ENCODE assay signal across 24 cellular contexts in genomic region chr4:7086384-7086783, GRCh38. TPM values are rescaled to one million over a fixed set of nuclear protein-coding genes. Genes with fewer than 3 reads are reported as not detected.
DNase-seq lines count a peak whose midpoint lies in the region; ATAC-seq, FAIRE-seq and TF ChIP-seq lines count a peak whose summit lies in the region.
"Had no signal": no experiment of that assay in that cellular context is flagged by ENCODE, and none has a peak within 500 bp of the region (broad histone marks: within the 10 kb centered on the region; RNA-seq: fewer than 3 reads in every experiment).

No MANE protein-coding gene starts in this region.

- no peak for TF ChIP-seq POLR2A in K562 (conservative IDR thresholded peaks at IDR 0.05)

- no peak overlapping the region for H3K27ac Mint-ChIP-seq in neural progenitor cell
- H3K27ac Mint-ChIP-seq: CD14-positive monocyte; CD4-positive, alpha-beta T cell; CD8-positive, alpha-beta memory T cell had no signal

- WGBS in K562 (ENCODE audit: insufficient coverage, low coverage, missing lambda C conversion rate), result 0% methylated on average over 1 of the region's 1 CpG

- H3K4me2 ChIP-seq in K562 (ENCODE audit: insufficient read depth, low read length) (no peak overlapping the region), neural progenitor cell (no peak overlapping the region)
- H3K4me2 ChIP-seq: A549; BLaER1 treated with 17β-estradiol and CSF1 and Interleukin-3, amounts not matched to agents 10 nM and 100 nM had no signal

- intact Hi-C loops in K562 (cut with micrococcal nuclease) (no loop called here), tibial artery (cut with DNase I; ENCODE audit: low total_unique reads) (no loop called here)

- no peak for FAIRE-seq in K562 (lab: Jason Lieb, UNC)
- FAIRE-seq: A549, D721Med, GM12892, GM19239, H1 had no signal

- peaks cover 8% of the 10 kb centered on the region for H3K9me3 Mint-ChIP-seq in neural progenitor cell
- H3K9me3 Mint-ChIP-seq: CD4-positive, alpha-beta T cell had no signal

- H2AFZ ChIP-seq in K562 (ENCODE audit: low read depth, low read length) (no peak overlapping the region), neural progenitor cell (replicated peaks) (no peak overlapping the region)
- H2AFZ ChIP-seq: GM23248 had no signal

- no TSS peak for BruUV-seq in K562 (replicated peaks; lab: Mats Ljungman, UMichigan)

- H3K4me3 ChIP-seq in HEK293 (ENCODE audit: low read depth, low read length) (no peak overlapping the region), K562 (no peak overlapping the region), neural progenitor cell (no peak overlapping the region), tibial artery (no peak overlapping the region)
- H3K4me3 ChIP-seq: A549; BLaER1 treated with 17β-estradiol and CSF1 and Interleukin-3, amounts not matched to agents 10 nM and 100 nM; GM23248 had no signal

- no peaks in the 10 kb centered on the region for H3F3A ChIP-seq in neural progenitor cell (ENCODE audit: low read depth)

- peaks cover 9% of the 10 kb centered on the region for H3K27me3 Mint-ChIP-seq in neural progenitor cell (ENCODE audit: insufficient read depth, low read depth)

- CTCF ChIA-PET in HEK293 (lab: Yijun Ruan, JAX) (interaction anchor here (1.0 to 8.3 kb wide), 3 partner anchors 16 to 368 kb away, joined by 3 to 69 read pairs (median 3); partner anchors contain the start of gene GRPEL1), K562 (lab: Yijun Ruan, JAX; ENCODE audit: low intra/inter-chr PET ratio) (interaction anchor here (0.6 kb wide), 1 partner anchor 11 kb away, joined by 4 read pairs; no protein-coding TSS in a partner anchor)

- H3K36me3 ChIP-seq in HEK293 (ENCODE audit: control insufficient read depth in 2 of 2, insufficient read depth in 1 of 2, low read length in 2 of 2), result no peaks in the 10 kb centered on the region
- H3K36me3 ChIP-seq in K562 (ENCODE audit: control insufficient read depth, insufficient read depth, low read length), result no peaks in the 10 kb centered on the region
- no peaks in the 10 kb centered on the region for H3K36me3 ChIP-seq in neural progenitor cell
- H3K36me3 ChIP-seq in tibial artery, result no peaks in the 10 kb centered on the region
- H3K36me3 ChIP-seq: BE2C; BLaER1 treated with 17β-estradiol and CSF1 and Interleukin-3, amounts not matched to agents 10 nM and 100 nM had no signal

- no peaks in the 10 kb centered on the region for H3K9me3 ChIP-seq in HEK293 (ENCODE audit: control insufficient read depth, insufficient read depth, low read depth, low read length)
- peaks cover 3% of the 10 kb centered on the region; the same call in 1 of the 2 replicates for H3K9me3 ChIP-seq in K562 (replicated peaks; ENCODE audit: control insufficient read depth, insufficient read depth, low read depth, low read length)
- H3K9me3 ChIP-seq in neural progenitor cell (ENCODE audit: low read depth), result peaks cover 4% of the 10 kb centered on the region
- no peaks in the 10 kb centered on the region for H3K9me3 ChIP-seq in tibial artery
- H3K9me3 ChIP-seq: A549, BE2C had no signal

- ATAC-seq in K562, result no peak
- ATAC-seq in GM18909 (IDR thresholded peaks at IDR 0.05; ENCODE audit: poor library complexity, unreplicated experiment), result no peak
- no peak for ATAC-seq in HG02759 (IDR thresholded peaks at IDR 0.05; ENCODE audit: unreplicated experiment)
- ATAC-seq: A549 had no signal

- TF ChIP-seq EP300 in K562 (IDR thresholded peaks at IDR 0.05; ENCODE audit: low read length), result no peak

- H3K4me1 Mint-ChIP-seq in neural progenitor cell, result peaks cover 20% of the 10 kb centered on the region
- H3K4me1 Mint-ChIP-seq: CD8-positive, alpha-beta memory T cell had no signal

- H3K27ac ChIP-seq in HEK293 (ENCODE audit: extremely low read depth, low read depth, low read length) (no peak overlapping the region), K562 (ENCODE audit: extremely low read depth, low read depth, low read length) (no peak overlapping the region), neural progenitor cell (no peak overlapping the region), tibial artery (no peak overlapping the region)
- H3K27ac ChIP-seq: A549; BLaER1 treated with 17β-estradiol and CSF1 and Interleukin-3, amounts not matched to agents 10 nM and 100 nM; GM23248 had no signal

- POLR2A ChIA-PET in HEK293 (lab: Yijun Ruan, JAX), result no interaction called here
- POLR2A ChIA-PET in K562 (lab: Yijun Ruan, JAX), result no interaction called here

- no peaks in the 10 kb centered on the region for H4K20me1 ChIP-seq in K562 (replicated peaks; ENCODE audit: control insufficient read depth, insufficient read depth, low read length)
- no peaks in the 10 kb centered on the region for H4K20me1 ChIP-seq in neural progenitor cell (ENCODE audit: low read depth)
- H4K20me1 ChIP-seq: BLaER1 treated with 17β-estradiol and CSF1 and Interleukin-3, amounts not matched to agents 10 nM and 100 nM had no signal

- H3K9me1 ChIP-seq in K562 (ENCODE audit: control insufficient read depth, insufficient read depth, low read length), result no peaks in the 10 kb centered on the region

- H3K79me2 ChIP-seq in K562 (ENCODE audit: control insufficient read depth, insufficient read depth, low read length) (no peaks in the 10 kb centered on the region), neural progenitor cell (ENCODE audit: low read depth) (no peaks in the 10 kb centered on the region)

- H3K27me3 ChIP-seq in K562 (ENCODE audit: control insufficient read depth in 2 of 2, insufficient read depth in 2 of 2, low read length in 2 of 2), result peaks cover 3 to 6% of the 10 kb centered on the region in 2 experiments; a peak in 3 of 5 replicates
- peaks cover 68% of the 10 kb centered on the region for H3K27me3 ChIP-seq in neural progenitor cell
- peaks cover 0 to 27% of the 10 kb centered on the region in 2 donors for H3K27me3 ChIP-seq in tibial artery
- H3K27me3 ChIP-seq: BLaER1 treated with 17β-estradiol and CSF1 and Interleukin-3, amounts not matched to agents 10 nM and 100 nM had no signal

- H3K4me1 ChIP-seq in HEK293 (ENCODE audit: control insufficient read depth, insufficient read depth, low read length) (no peaks in the 10 kb centered on the region), K562 (replicated peaks in 1 of 2; ENCODE audit: control insufficient read depth in 2 of 2, insufficient read depth in 2 of 2, low read length in 2 of 2) (peaks cover 11 to 15% of the 10 kb centered on the region in 2 experiments; a peak in 4 of 5 replicates), neural progenitor cell (no peaks in the 10 kb centered on the region), tibial artery (peaks cover 0 to 9% (median 6%) of the 10 kb centered on the region in 4 donors)
- H3K4me1 ChIP-seq: A549; BE2C; BLaER1 treated with 17β-estradiol and CSF1 and Interleukin-3, amounts not matched to agents 10 nM and 100 nM had no signal

- DNase-seq in K562 (ENCODE audit: extremely low read depth in 1 of 4, low spot score in 3 of 4), result no peak
- DNase-seq in neural progenitor cell (ENCODE audit: low spot score), result no peak
- DNase-seq in tibial artery, result no peak
- DNase-seq: 8988T; ACHN; AML-193; BE2C; CD4-positive, alpha-beta T cell; CD8-positive, alpha-beta memory T cell; DMS 273 treated with DMSO at 0.1 percent for 48 hours; DMS79 treated with DMSO at 0.1 percent for 48 hours; GM23248; H7; HCEC 1CT had no signal

- no peak for TF ChIP-seq CTCF in HEK293 (tag by site-specific recombination; IDR thresholded peaks at IDR 0.05)
- TF ChIP-seq CTCF in K562 (IDR thresholded peaks at IDR 0.05 in 2 of 3, conservative IDR thresholded peaks at IDR 0.05 in 1 of 3; ENCODE audit: insufficient read depth in 2 of 3, low read depth in 1 of 3, low read length in 3 of 3), result no peak
- TF ChIP-seq CTCF in neural progenitor cell (IDR thresholded peaks at IDR 0.05), result peak; percentile 15
- TF ChIP-seq CTCF in tibial artery (IDR thresholded peaks at IDR 0.05), result no peak

- H3K9ac ChIP-seq in K562 (ENCODE audit: insufficient read depth in 1 of 2, low read depth in 2 of 2, low read length in 2 of 2) (no peak overlapping the region), neural progenitor cell (no peak overlapping the region)
- H3K9ac ChIP-seq: BLaER1 treated with 17β-estradiol and CSF1 and Interleukin-3, amounts not matched to agents 10 nM and 100 nM; GM23248 had no signal

- in situ Hi-C loops in K562 (cut with MboI), result no loop called here

- no peaks in the 10 kb centered on the region for H3K36me3 Mint-ChIP-seq in neural progenitor cell
- H3K36me3 Mint-ChIP-seq: CD14-positive monocyte had no signal

- no peak for TF ChIP-seq RAD21 in K562 (CRISPR knock-in tag; conservative IDR thresholded peaks at IDR 0.05 in 1 of 2, IDR thresholded peaks at IDR 0.05 in 1 of 2)

- no peak overlapping the region for H3K4me3 Mint-ChIP-seq in neural progenitor cell
- H3K4me3 Mint-ChIP-seq: CD14-positive monocyte; CD4-positive, alpha-beta T cell; CD8-positive, alpha-beta memory T cell had no signal

RNA-seq across cellular contexts. Expression of gene GRPEL1, which starts 18.5 kb away (rescaled TPM):
- total RNA-seq in K562 (2011; cell fraction: chromatin; rRNA removed; ENCODE audit: low replicate concordance), result 36.2 and 43.9 TPM in 2 replicates
- 32.4 and 37.0 TPM in 2 replicates for total RNA-seq in K562 (2011; cell fraction: nucleolus; rRNA removed)
- total RNA-seq in K562 (2011; cell fraction: nucleoplasm; rRNA removed), result 41.4 and 49.8 TPM in 2 replicates
- 72.5 and 99.5 TPM in 2 replicates for total RNA-seq in K562 (2014; rRNA removed)
- 86.6 and 90.2 TPM in 2 replicates for total RNA-seq in K562 (2014; rRNA removed; fragmentation: Illumina TruSeq; extraction: Trizol)
- 77.4 and 84.4 TPM in 2 replicates for total RNA-seq in K562 (2015; rRNA removed; fragmentation: Illumina TruSeq; extraction: Trizol)
- 59.7 and 63.7 TPM in 2 replicates for total RNA-seq in K562 (2021)
- 34.9 and 43.4 TPM in 2 replicates for polyA plus RNA-seq in K562 (2011; rRNA removed)
- 16.6 and 26.2 TPM in 2 replicates for polyA plus RNA-seq in K562 (2011; cell fraction: cytosol; rRNA removed)
- polyA plus RNA-seq in K562 (2011; cell fraction: nucleus; rRNA removed), result 16.0 and 19.8 TPM in 2 replicates
- polyA plus RNA-seq in K562 (2012), result 23.4 and 48.5 TPM in 2 replicates
- polyA plus RNA-seq in K562 (2014; fragmentation: Illumina TruSeq; extraction: Trizol), result 87.3 and 88.7 TPM in 2 replicates
- 100 to 1,000 TPM; 125 to 192 TPM for polyA plus RNA-seq in K562 (2014; fragmentation: Nextera tagmentation; extraction: Ambion mirVana)
- polyA plus RNA-seq in K562 (2014; rRNA removed), result 64.3 and 65.9 TPM in 2 replicates
- polyA minus RNA-seq in K562 (2011; rRNA and poly(A)+ RNA removed), result 59.1 and 61.5 TPM in 2 replicates
- 21.3 and 24.2 TPM in 2 replicates for polyA minus RNA-seq in K562 (2011; cell fraction: cytosol; rRNA and poly(A)+ RNA removed)
- polyA minus RNA-seq in K562 (2011; cell fraction: nucleus; rRNA and poly(A)+ RNA removed), result 18.3 and 25.0 TPM in 2 replicates
- total RNA-seq in neural progenitor cell (ENCODE audit: low replicate concordance), result 13.7 and 21.0 TPM in 2 replicates

RNA-seq across cellular contexts. Expression of gene TADA2B, which starts 43.2 kb away (rescaled TPM):
- 12.9 and 18.0 TPM in 2 replicates for total RNA-seq in K562 (2011; cell fraction: chromatin; rRNA removed; ENCODE audit: low replicate concordance)
- 10.0 and 11.0 TPM in 2 replicates for total RNA-seq in K562 (2011; cell fraction: nucleolus; rRNA removed)
- total RNA-seq in K562 (2011; cell fraction: nucleoplasm; rRNA removed), result 11.2 and 11.5 TPM in 2 replicates
- 8.6 and 11.5 TPM in 2 replicates for total RNA-seq in K562 (2014; rRNA removed)
- total RNA-seq in K562 (2014; rRNA removed; fragmentation: Illumina TruSeq; extraction: Trizol), result 6.3 and 7.5 TPM in 2 replicates
- 10.4 and 10.9 TPM in 2 replicates for total RNA-seq in K562 (2015; rRNA removed; fragmentation: Illumina TruSeq; extraction: Trizol)
- 11.9 and 12.2 TPM in 2 replicates for total RNA-seq in K562 (2021)
- polyA plus RNA-seq in K562 (2011; rRNA removed), result 3.8 and 4.2 TPM in 2 replicates
- 4.6 and 5.4 TPM in 2 replicates for polyA plus RNA-seq in K562 (2011; cell fraction: cytosol; rRNA removed)
- 4.7 and 8.2 TPM in 2 replicates for polyA plus RNA-seq in K562 (2011; cell fraction: nucleus; rRNA removed)
- 10.8 and 12.4 TPM in 2 replicates for polyA plus RNA-seq in K562 (2012)
- 9.2 and 11.8 TPM in 2 replicates for polyA plus RNA-seq in K562 (2014; fragmentation: Illumina TruSeq; extraction: Trizol)
- polyA plus RNA-seq in K562 (2014; fragmentation: Nextera tagmentation; extraction: Ambion mirVana), result under 1 TPM; 0.55 to 0.81 TPM
- 7.4 and 7.7 TPM in 2 replicates for polyA plus RNA-seq in K562 (2014; rRNA removed)
- 4.9 and 5.9 TPM in 2 replicates for polyA minus RNA-seq in K562 (2011; rRNA and poly(A)+ RNA removed)
- polyA minus RNA-seq in K562 (2011; cell fraction: cytosol; rRNA and poly(A)+ RNA removed), result 5.5 and 5.6 TPM in 2 replicates
- polyA minus RNA-seq in K562 (2011; cell fraction: nucleus; rRNA and poly(A)+ RNA removed), result 3.8 and 6.1 TPM in 2 replicates
- total RNA-seq in neural progenitor cell (ENCODE audit: low replicate concordance), result 10.6 and 12.6 TPM in 2 replicates

Comparison
In these comparisons a context has a peak if more than half of its experiments do, and no peak if none do; other contexts are left out.
1. Of the 44 proteins assayed by ChIP-seq in both K562 and HEK293: peak only in K562: TRIM28; only in HEK293: SETDB1; in both: none; in neither: 42.